ENCODE assay signal across 24 cellular contexts in the genomic region with DNA sequence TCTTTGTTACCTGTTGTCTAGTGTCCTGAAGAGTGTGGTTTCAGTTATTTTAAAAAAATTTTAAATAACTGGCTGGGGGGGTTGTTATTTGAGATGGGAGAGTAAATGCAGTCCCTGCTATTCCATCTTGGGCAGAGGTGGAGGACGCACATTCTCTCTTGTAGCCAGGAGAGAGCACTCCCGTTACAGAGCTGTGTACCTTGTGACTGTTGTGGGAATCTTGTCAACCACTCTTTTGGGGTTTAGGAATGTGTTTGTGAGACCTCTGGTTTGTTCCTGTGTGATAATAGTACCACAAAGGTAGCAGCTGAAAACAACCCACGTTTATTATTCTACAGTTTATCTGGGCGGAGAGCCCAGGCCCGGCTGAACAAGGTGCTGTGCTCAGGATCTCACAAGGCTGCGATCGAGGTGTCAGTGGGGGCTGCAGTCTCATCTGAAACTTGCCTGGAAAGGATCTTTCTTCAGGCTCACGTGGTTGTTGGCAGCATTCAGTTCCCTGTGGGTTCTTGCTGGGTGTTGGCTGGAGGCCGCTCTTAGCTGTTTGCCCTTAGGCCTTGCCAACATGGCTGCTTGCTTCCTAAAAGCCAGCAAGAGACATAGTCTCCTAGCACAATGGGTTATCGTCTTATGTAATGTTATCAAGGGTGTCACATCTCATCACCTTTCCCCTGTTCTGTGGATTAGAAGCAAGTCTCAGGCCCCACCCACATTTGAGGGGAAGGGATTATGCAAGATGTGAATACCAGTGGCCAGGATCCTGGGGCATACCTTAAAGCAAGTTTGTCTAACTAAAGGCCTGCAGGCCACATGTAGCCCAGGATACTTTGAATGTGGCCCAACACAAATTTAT. TPM values are rescaled to one million over a fixed set of nuclear protein-coding genes. Genes with fewer than 3 reads are reported as not detected.
DNase-seq lines count a peak whose midpoint lies in the region; ATAC-seq and TF ChIP-seq lines count a peak whose summit lies in the region.
"Had no signal": no experiment of that assay in that cellular context is flagged by ENCODE, and none has a peak within 500 bp of the region (broad histone marks: within the 10 kb centered on the region; RNA-seq: fewer than 3 reads in every experiment).

No MANE protein-coding gene starts in this region.

- H3K27ac ChIP-seq in temporal lobe (ENCODE audit: low read depth, low read length) = peak overlapping the region; percentile 1
- H3K27ac ChIP-seq: cardiac muscle cell, GM23248 had no signal

- H3K27me3 Mint-ChIP-seq in Calu3 (ENCODE audit: unreplicated experiment) = no peaks in the 10 kb centered on the region
- H3K27me3 Mint-ChIP-seq: activated CD4-positive, alpha-beta T cell treated with anti-CD3 and anti-CD28 coated beads for 36 hours; CD4-positive, alpha-beta T cell; T-cell had no signal

- no TSS peak for BruUV-seq in Calu3 (replicated peaks; lab: Mats Ljungman, UMichigan)

- ATAC-seq in left lobe of liver = peak; percentile 29
- no peak for ATAC-seq in GM21825 (IDR thresholded peaks at IDR 0.05; ENCODE audit: unreplicated experiment)
- ATAC-seq: activated CD4-positive, alpha-beta T cell treated with anti-CD3 and anti-CD28 coated beads for 36 hours; GM12878; T-cell had no signal

- DNase-seq in NCI-H226 (peak; percentile 56), choroid plexus epithelial cell (ENCODE audit: low read depth) (peak; percentile 42), left lobe of liver (ENCODE audit: low spot score) (no peak), NCI-H2227 treated with DMSO at 0.1 percent for 48 hours (lab: John Stamatoyannopoulos, UW) (no peak), Calu3 (no peak)
- no peak for DNase-seq in stimulated activated CD4-positive, alpha-beta T cell treated with anti-CD3 and anti-CD28 coated beads, Interleukin-1b, Interleukin-23, amount 100 ng/mL, for 48 hours
- DNase-seq: activated CD4-positive, alpha-beta T cell treated with anti-CD3 and anti-CD28 coated beads for 36 hours; CD4-positive, alpha-beta T cell; DMS53; effector CD4-positive, alpha-beta T cell; glutamatergic neuron; GM23248; IMR-90; NCI-H1694; NCI-H345; NCI-H82; stimulated activated CD4-positive, alpha-beta T cell treated with anti-CD3 and anti-CD28 coated beads, Interleukin-15, amount 100 ng/mL, for 24 hours; T-cell had no signal

- peaks cover 6% of the 10 kb centered on the region for H3K9me3 Mint-ChIP-seq in Calu3 (ENCODE audit: low read depth, unreplicated experiment)

- intact Hi-C loops in Calu3 (cut with micrococcal nuclease; ENCODE audit: unreplicated experiment) = no loop called here

- TF ChIP-seq CTCF in choroid plexus epithelial cell (conservative IDR thresholded peaks at IDR 0.05; ENCODE audit: low read depth, low read length) = no peak
- TF ChIP-seq CTCF in Calu3 (IDR thresholded peaks at IDR 0.05; ENCODE audit: unreplicated experiment) = no peak

- no peak overlapping the region for H3K27ac Mint-ChIP-seq in Calu3 (ENCODE audit: unreplicated experiment)
- H3K27ac Mint-ChIP-seq: activated CD4-positive, alpha-beta T cell treated with anti-CD3 and anti-CD28 coated beads for 36 hours; CD4-positive, alpha-beta T cell; T-cell had no signal

- no peaks in the 10 kb centered on the region for H3K4me1 Mint-ChIP-seq in Calu3 (ENCODE audit: low read depth, unreplicated experiment)
- H3K4me1 Mint-ChIP-seq: activated CD4-positive, alpha-beta T cell treated with anti-CD3 and anti-CD28 coated beads for 36 hours had no signal

- H3K4me3 Mint-ChIP-seq in Calu3 (ENCODE audit: low read depth, unreplicated experiment) = no peak overlapping the region
- H3K4me3 Mint-ChIP-seq: activated CD4-positive, alpha-beta T cell treated with anti-CD3 and anti-CD28 coated beads for 36 hours; CD4-positive, alpha-beta T cell; T-cell had no signal

- CTCF ChIA-PET in Calu3 (lab: Charles Lee) = interaction anchor here (0.7 kb wide), 1 partner anchor 72 kb away, joined by 5 read pairs; no protein-coding TSS in a partner anchor

- no peak overlapping the region for H3K4me3 ChIP-seq in choroid plexus epithelial cell (ENCODE audit: low read depth, low read length)
- H3K4me3 ChIP-seq: cardiac muscle cell, GM12878, GM23248 had no signal

- H3K36me3 Mint-ChIP-seq in Calu3 (ENCODE audit: insufficient read depth, unreplicated experiment) = peaks cover 9% of the 10 kb centered on the region

RNA-seq across cellular contexts. Expression of gene IGHMBP2, which starts 20.6 kb away (rescaled TPM):
- 14.8 TPM for total RNA-seq in left lobe of liver
- 11.1 TPM for total RNA-seq in temporal lobe
- 27.6 and 32.4 TPM in 2 replicates for total RNA-seq in Calu3 (2022)

RNA-seq across cellular contexts. Expression of gene MRPL21, which starts 20.7 kb away (rescaled TPM):
- total RNA-seq in left lobe of liver = 23.4 TPM
- 31.0 TPM for total RNA-seq in temporal lobe
- total RNA-seq in Calu3 (2022) = 79.7 and 83.4 TPM in 2 replicates

RNA-seq across cellular contexts. Expression of gene MRGPRD, which starts 56.5 kb away (rescaled TPM):
- total RNA-seq in left lobe of liver = not detected
- not detected for total RNA-seq in temporal lobe
- total RNA-seq in Calu3 (2022) = not detected in 2 replicates
- total RNA-seq: activated CD4-positive, alpha-beta T cell treated with anti-CD3 and anti-CD28 coated beads for 36 hours; cardiac muscle cell; CD4-positive, alpha-beta T cell; GM12878; GM23248; IMR-90; liver; M059J; T-cell had no signal

Comparison
In these comparisons a context has a peak if more than half of its experiments do, and no peak if none do; other contexts are left out.
1. DNase-seq: peak in NCI-H226 (single experiment) and choroid plexus epithelial cell (single experiment); none in left lobe of liver (single experiment), NCI-H2227 treated with DMSO at 0.1 percent for 48 hours (single experiment), Calu3 (single experiment) and stimulated activated CD4-positive, alpha-beta T cell treated with anti-CD3 and anti-CD28 coated beads, Interleukin-1b, Interleukin-23, amount 100 ng/mL, for 48 hours (single experiment).